In genomic region chr19:47376589-47377144, GRCh38 we compare ENCODE assay signal across 2 cellular contexts.
TF ChIP-seq lines count a peak whose summit lies in the region.

No MANE protein-coding gene starts in this region.

TF ChIP-seq in A549, 52 proteins besides CTCF, POLR2A, EP300 and RAD21:
- TF ChIP-seq FOSL2 (IDR thresholded peaks at IDR 0.05): no peak
- peak; percentile 41; the same call in 1 of the 2 replicates for TF ChIP-seq FOSL2 (CRISPR knock-in tag; IDR thresholded peaks at IDR 0.05)
- TF ChIP-seq MYC (IDR thresholded peaks at IDR 0.05; ENCODE audit: borderline replicate concordance, low read length): no peak
- no peak for TF ChIP-seq TP53 (CRISPR knock-in tag; IDR thresholded peaks at IDR 0.05)
- no peak for TF ChIP-seq CEBPB (IDR thresholded peaks at IDR 0.05)
- TF ChIP-seq CBX2 (IDR thresholded peaks at IDR 0.05; ENCODE audit: borderline replicate concordance, low read depth): no peak
- TF ChIP-seq POLR2AphosphoS2 (conservative IDR thresholded peaks at IDR 0.05; ENCODE audit: low read length): no peak
- no peak for TF ChIP-seq JUN (IDR thresholded peaks at IDR 0.05)
- no peak for TF ChIP-seq FOSB (CRISPR knock-in tag; IDR thresholded peaks at IDR 0.05)

TF ChIP-seq in HepG2, 621 proteins besides CTCF, POLR2A, EP300 and RAD21:
- no peak for TF ChIP-seq ZNF207 (IDR thresholded peaks at IDR 0.05; ENCODE audit: borderline replicate concordance)
- TF ChIP-seq LBX2 (CRISPR knock-in tag; IDR thresholded peaks at IDR 0.05; ENCODE audit: borderline replicate concordance): no peak
- TF ChIP-seq RBFOX2 (IDR thresholded peaks at IDR 0.05; ENCODE audit: low read depth, low read length): 0 out of 2 replicates have a peak, but pooled peaks have one; percentile 9
- no peak for TF ChIP-seq CEBPB (IDR thresholded peaks at IDR 0.05; ENCODE audit: borderline replicate concordance, low read depth, low read length)
- TF ChIP-seq, protein P1, sequence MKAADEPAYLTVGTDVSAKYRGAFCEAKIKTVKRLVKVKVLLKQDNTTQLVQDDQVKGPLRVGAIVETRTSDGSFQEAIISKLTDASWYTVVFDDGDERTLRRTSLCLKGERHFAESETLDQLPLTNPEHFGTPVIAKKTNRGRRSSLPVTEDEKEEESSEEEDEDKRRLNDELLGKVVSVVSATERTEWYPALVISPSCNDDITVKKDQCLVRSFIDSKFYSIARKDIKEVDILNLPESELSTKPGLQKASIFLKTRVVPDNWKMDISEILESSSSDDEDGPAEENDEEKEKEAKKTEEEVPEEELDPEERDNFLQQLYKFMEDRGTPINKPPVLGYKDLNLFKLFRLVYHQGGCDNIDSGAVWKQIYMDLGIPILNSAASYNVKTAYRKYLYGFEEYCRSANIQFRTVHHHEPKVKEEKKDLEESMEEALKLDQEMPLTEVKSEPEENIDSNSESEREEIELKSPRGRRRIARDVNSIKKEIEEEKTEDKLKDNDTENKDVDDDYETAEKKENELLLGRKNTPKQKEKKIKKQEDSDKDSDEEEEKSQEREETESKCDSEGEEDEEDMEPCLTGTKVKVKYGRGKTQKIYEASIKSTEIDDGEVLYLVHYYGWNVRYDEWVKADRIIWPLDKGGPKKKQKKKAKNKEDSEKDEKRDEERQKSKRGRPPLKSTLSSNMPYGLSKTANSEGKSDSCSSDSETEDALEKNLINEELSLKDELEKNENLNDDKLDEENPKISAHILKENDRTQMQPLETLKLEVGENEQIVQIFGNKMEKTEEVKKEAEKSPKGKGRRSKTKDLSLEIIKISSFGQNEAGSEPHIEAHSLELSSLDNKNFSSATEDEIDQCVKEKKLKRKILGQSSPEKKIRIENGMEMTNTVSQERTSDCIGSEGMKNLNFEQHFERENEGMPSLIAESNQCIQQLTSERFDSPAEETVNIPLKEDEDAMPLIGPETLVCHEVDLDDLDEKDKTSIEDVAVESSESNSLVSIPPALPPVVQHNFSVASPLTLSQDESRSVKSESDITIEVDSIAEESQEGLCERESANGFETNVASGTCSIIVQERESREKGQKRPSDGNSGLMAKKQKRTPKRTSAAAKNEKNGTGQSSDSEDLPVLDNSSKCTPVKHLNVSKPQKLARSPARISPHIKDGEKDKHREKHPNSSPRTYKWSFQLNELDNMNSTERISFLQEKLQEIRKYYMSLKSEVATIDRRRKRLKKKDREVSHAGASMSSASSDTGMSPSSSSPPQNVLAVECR (CRISPR knock-in tag; IDR thresholded peaks at IDR 0.05; ENCODE audit: borderline replicate concordance): no peak
- TF ChIP-seq ZFP36L1 (CRISPR knock-in tag; IDR thresholded peaks at IDR 0.05): no peak
- TF ChIP-seq AGO2 (optimal IDR thresholded peaks at IDR 0.05; ENCODE audit: low read depth, low read length): peak; percentile 1
- TF ChIP-seq, protein P2, sequence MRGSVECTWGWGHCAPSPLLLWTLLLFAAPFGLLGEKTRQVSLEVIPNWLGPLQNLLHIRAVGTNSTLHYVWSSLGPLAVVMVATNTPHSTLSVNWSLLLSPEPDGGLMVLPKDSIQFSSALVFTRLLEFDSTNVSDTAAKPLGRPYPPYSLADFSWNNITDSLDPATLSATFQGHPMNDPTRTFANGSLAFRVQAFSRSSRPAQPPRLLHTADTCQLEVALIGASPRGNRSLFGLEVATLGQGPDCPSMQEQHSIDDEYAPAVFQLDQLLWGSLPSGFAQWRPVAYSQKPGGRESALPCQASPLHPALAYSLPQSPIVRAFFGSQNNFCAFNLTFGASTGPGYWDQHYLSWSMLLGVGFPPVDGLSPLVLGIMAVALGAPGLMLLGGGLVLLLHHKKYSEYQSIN (CRISPR knock-in tag; IDR thresholded peaks at IDR 0.05; ENCODE audit: borderline replicate concordance): no peak
- no peak for TF ChIP-seq MEIS1 (CRISPR knock-in tag; IDR thresholded peaks at IDR 0.05; ENCODE audit: borderline replicate concordance)
